ENCODE assay signal across 8 cellular contexts in the genomic region with DNA sequence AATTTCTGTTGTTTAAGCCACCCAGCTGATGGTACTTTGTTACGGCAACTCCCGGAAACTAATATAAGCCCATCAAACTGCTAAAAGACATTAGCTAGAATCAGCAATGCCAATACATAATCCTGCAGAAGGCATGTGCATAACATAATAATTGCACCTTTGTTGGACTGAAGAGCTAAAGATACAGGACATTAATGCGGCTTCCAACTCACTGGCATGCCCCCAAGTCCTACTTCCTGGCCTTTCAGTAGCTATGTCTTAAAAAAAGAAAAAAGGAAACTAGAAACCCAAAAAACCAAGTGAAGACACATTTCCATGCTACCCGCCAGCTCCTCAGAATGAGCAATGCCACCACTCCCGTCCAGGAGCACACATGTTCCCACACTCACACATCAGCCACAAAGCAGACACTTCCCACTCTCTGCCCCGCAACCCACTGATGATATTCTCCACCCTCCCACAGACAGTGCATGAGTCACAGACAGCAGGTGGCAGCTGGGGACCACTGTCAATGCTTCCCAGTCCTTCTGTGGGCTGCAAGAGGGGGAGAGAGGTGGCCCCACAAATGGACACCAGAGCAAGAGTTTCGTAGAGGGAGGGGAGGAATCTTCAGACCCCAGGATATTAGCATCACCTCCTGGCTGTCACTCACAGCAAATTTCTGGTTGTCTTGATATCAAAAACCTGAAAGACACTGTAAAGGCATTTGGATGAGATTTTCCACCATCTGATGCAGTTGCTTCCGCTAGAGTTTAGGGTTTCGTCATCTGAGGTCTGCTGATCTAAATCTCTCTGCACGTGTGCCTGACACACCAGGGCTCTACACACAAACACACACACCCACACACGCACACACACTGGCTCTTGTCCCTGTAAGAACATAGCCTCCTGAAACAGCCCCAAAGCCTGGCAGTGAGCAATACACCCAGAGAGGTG. TPM values are rescaled to one million over a fixed set of nuclear protein-coding genes. Genes with fewer than 3 reads are reported as not detected.
DNase-seq lines count a peak whose midpoint lies in the region; ATAC-seq and TF ChIP-seq lines count a peak whose summit lies in the region.

No MANE protein-coding gene starts in this region.

- peak; percentile 79 to 81 for ATAC-seq in activated naive CD4-positive, alpha-beta T cell treated with anti-CD3 and anti-CD28 coated beads, Interleukin-2, amount 50 U/mL, for 72 hours

- no peaks in the 10 kb centered on the region for H3K9me3 ChIP-seq in GM23248 (ENCODE audit: low read depth)
- H3K9me3 ChIP-seq in left ventricle myocardium inferior (replicated peaks): no peaks in the 10 kb centered on the region

- no peaks in the 10 kb centered on the region for H3K79me2 ChIP-seq in GM23248 (ENCODE audit: insufficient read depth)

- H3K4me3 ChIP-seq in GM23248 (no peak overlapping the region), left ventricle myocardium inferior (no peak overlapping the region)

- H3K27ac Mint-ChIP-seq in activated naive CD4-positive, alpha-beta T cell treated with anti-CD3 and anti-CD28 coated beads, Interleukin-2, amount 50 U/mL, for 72 hours: peak overlapping the region; percentile 96

- H2AFZ ChIP-seq in GM23248: no peak overlapping the region

- H3F3A ChIP-seq in GM23248 (ENCODE audit: insufficient read depth): no peaks in the 10 kb centered on the region; the same call in 1 of the 2 replicates

- H3K4me2 ChIP-seq in GM23248 (ENCODE audit: unreplicated experiment): peak overlapping the region; percentile 24

- no peaks in the 10 kb centered on the region for H4K20me1 ChIP-seq in GM23248 (ENCODE audit: insufficient read depth)

- H3K27ac ChIP-seq in GM23248: no peak overlapping the region
- peak overlapping the region; percentile 63 for H3K27ac ChIP-seq in left ventricle myocardium inferior (replicated peaks)

- intact Hi-C loops in left ventricle myocardium inferior (cut with micrococcal nuclease): no loop called here

- H3K36me3 ChIP-seq in GM23248 (ENCODE audit: low read depth) (no peaks in the 10 kb centered on the region), left ventricle myocardium inferior (peaks cover 9% of the 10 kb centered on the region)

- H3K27me3 ChIP-seq in GM23248 (replicated peaks; ENCODE audit: insufficient read depth) (no peaks in the 10 kb centered on the region), left ventricle myocardium inferior (ENCODE audit: low read depth) (no peaks in the 10 kb centered on the region)

- peak; percentile 40 for TF ChIP-seq CTCF in left ventricle myocardium inferior (IDR thresholded peaks at IDR 0.05; ENCODE audit: borderline replicate concordance)

- WGBS in GM23248 (ENCODE audit: low coverage in 1 of 2, low lambda C conversion rate in 2 of 2, missing lambda C conversion rate in 2 of 2), 2 experiments: 37 to 38% methylated on average over 11 of the region's 11 CpGs

- H3K9me2 ChIP-seq in GM23248 (ENCODE audit: insufficient read depth): no peaks in the 10 kb centered on the region

- H3K9me3 Mint-ChIP-seq in activated naive CD4-positive, alpha-beta T cell treated with anti-CD3 and anti-CD28 coated beads, Interleukin-2, amount 50 U/mL, for 72 hours: no peaks in the 10 kb centered on the region

- in situ Hi-C loops in GM23248 (cut with MboI): no loop called here

- DNase-seq in C1 segment of cervical spinal cord (lab: John Stamatoyannopoulos, UW) (peak in 10 of 14 donors; percentile 28 to 80 (median 56)), GM23248 (peak; percentile 75), SIG-M5 treated with dmso at 0.1 percent for 504 hours (lab: John Stamatoyannopoulos, UW; ENCODE audit: unreplicated experiment) (peak; percentile 62), left ventricle myocardium inferior (peak; percentile 46), NCI-H187 treated with DMSO at 0.1 percent for 48 hours (lab: John Stamatoyannopoulos, UW) (no peak), NCI-H2081 (lab: John Stamatoyannopoulos, UW) (no peak)
- DNase-seq in activated naive CD4-positive, alpha-beta T cell treated with anti-CD3 and anti-CD28 coated beads, Interleukin-2, amount 50 U/mL, for 72 hours (ENCODE audit: low spot score in 2 of 2): peak; percentile 64 to 88
- DNase-seq in stimulated activated CD4-positive, alpha-beta T cell treated with anti-CD3 and anti-CD28 coated beads, Interleukin-15, amount 100 ng/mL, for 48 hours (ENCODE audit: low read depth in 2 of 2): peak; percentile 72 to 76

- no peak overlapping the region for H3K9ac ChIP-seq in GM23248

- peaks cover 11% of the 10 kb centered on the region for H3K4me1 ChIP-seq in GM23248 (ENCODE audit: insufficient read depth)
- peaks cover 93% of the 10 kb centered on the region for H3K4me1 ChIP-seq in left ventricle myocardium inferior

- peaks cover 0 to 11% of the 10 kb centered on the region in 2 donors for H3K36me3 Mint-ChIP-seq in activated naive CD4-positive, alpha-beta T cell treated with anti-CD3 and anti-CD28 coated beads, Interleukin-2, amount 50 U/mL, for 72 hours

RNA-seq across cellular contexts. Expression of a gene that starts 32.8 kb away (rescaled TPM):
- 0.97 and 1.6 TPM in 2 replicates for total RNA-seq in GM23248 (2014; rRNA removed; shearing (Covaris generic))
- 0.74 and 0.84 TPM in 2 replicates for polyA plus RNA-seq in GM23248 (2016; fragmentation: Nextera tagmentation; extraction: Ambion mirVana)
- 10 to 100 TPM in 1 of 2 donors, 1 to 10 TPM in 1; 6.3 to 11.8 TPM for total RNA-seq in activated naive CD4-positive, alpha-beta T cell treated with anti-CD3 and anti-CD28 coated beads, Interleukin-2, amount 50 U/mL, for 72 hours
- total RNA-seq in left ventricle myocardium inferior: 51.6 TPM

Comparison
In these comparisons a context has a peak if more than half of its experiments do, and no peak if none do; other contexts are left out.
1. DNase-seq: peak in C1 segment of cervical spinal cord (10 of 14), GM23248 (single experiment), SIG-M5 treated with dmso at 0.1 percent for 504 hours (single experiment), activated naive CD4-positive, alpha-beta T cell treated with anti-CD3 and anti-CD28 coated beads, Interleukin-2, amount 50 U/mL, for 72 hours (2 of 2), left ventricle myocardium inferior (single experiment) and stimulated activated CD4-positive, alpha-beta T cell treated with anti-CD3 and anti-CD28 coated beads, Interleukin-15, amount 100 ng/mL, for 48 hours (2 of 2); none in NCI-H187 treated with DMSO at 0.1 percent for 48 hours (single experiment) and NCI-H2081 (0 of 2).